In the genomic region with DNA sequence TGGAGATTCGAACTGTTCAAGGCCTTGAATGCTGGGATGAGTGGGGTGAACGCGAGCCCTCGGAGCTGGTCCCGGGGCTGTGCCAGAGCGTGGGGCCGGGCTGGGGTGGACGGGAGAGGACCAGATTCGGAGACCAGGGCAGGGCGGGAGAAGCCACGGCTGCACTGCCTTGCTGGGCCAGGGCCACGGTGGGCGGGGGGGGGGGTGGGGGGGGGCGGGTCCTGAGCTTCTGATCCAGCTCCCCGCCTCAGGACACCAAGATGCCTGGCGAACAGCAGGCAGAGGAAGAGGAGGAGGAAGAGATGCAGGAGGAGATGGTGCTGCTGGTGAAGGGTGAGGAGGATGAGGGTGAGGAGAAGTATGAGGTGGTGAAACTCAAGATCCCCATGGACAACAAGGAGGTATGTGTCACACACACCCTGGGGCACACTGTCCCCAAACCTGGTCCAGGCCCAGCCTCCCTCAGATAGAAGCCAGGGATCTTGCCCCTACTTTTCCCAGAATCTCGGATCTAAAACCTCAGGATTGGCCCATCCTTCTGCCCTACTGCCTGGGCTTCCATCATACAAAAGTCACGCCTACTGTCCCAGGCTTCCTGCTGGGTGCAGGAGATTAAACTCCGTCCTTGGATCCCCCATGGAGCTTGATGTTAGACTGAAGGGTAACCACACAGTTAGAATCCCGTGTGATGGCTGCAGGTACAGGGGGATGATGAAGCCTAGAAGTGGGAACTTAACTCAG, we compare ENCODE assay signal across 8 cellular contexts. TPM values are rescaled to one million over a fixed set of nuclear protein-coding genes. Genes with fewer than 3 reads are reported as not detected.
A peak's percentile ranks its signal among the peaks of the same experiment; 100 is the strongest.
DNase-seq lines count a peak whose midpoint lies in the region; ATAC-seq, FAIRE-seq and TF ChIP-seq lines count a peak whose summit lies in the region.

No MANE protein-coding gene starts in this region.

- H2BK120ac ChIP-seq in neuronal stem cell (ENCODE audit: low read depth, low read length), result no peak overlapping the region

- H4K8ac ChIP-seq in neuronal stem cell (ENCODE audit: low read depth, low read length), result peak overlapping the region; percentile 1

- peak overlapping the region; percentile 89 for H2BK5ac ChIP-seq in neuronal stem cell (ENCODE audit: low read length)

- peak overlapping the region; percentile 93 for H3K23ac ChIP-seq in neuronal stem cell (ENCODE audit: low read depth, low read length, poor library complexity)

- DNase-seq in NCI-H526 treated with DMSO at 0.1 percent for 48 hours (lab: John Stamatoyannopoulos, UW) (peak; percentile 33), NCI-H526 (lab: John Stamatoyannopoulos, UW) (no peak), RWPE2 (ENCODE audit: low spot score) (no peak), neuronal stem cell (ENCODE audit: low spot score) (no peak), GM19239 (ENCODE audit: insufficient read length, low spot score) (no peak), COLO829 (ENCODE audit: low spot score) (no peak)

- H3K36me3 ChIP-seq in RWPE2 (ENCODE audit: low read depth), result peaks cover 26% of the 10 kb centered on the region
- H3K36me3 ChIP-seq in neuronal stem cell (replicated peaks in 1 of 2; ENCODE audit: control insufficient read depth in 2 of 2, insufficient read depth in 2 of 2, low read length in 2 of 2), result peaks cover 14 to 37% of the 10 kb centered on the region in 2 donors

- peak overlapping the region; percentile 41 for H3K27ac ChIP-seq in RWPE2 (ENCODE audit: poor library complexity, severe bottlenecking)
- peak overlapping the region; percentile 52 for H3K27ac ChIP-seq in neuronal stem cell (replicated peaks; ENCODE audit: low read length)

- peak; percentile 9; the same call in 1 of the 3 replicates for ATAC-seq in RWPE2 (ENCODE audit: low read depth)
- ATAC-seq in esophagus mucosa, result peak; percentile 8
- ATAC-seq in HG03025 (IDR thresholded peaks at IDR 0.05; ENCODE audit: low FRiP score, unreplicated experiment), result no peak

- peak overlapping the region; percentile 98 for H3K18ac ChIP-seq in neuronal stem cell (ENCODE audit: low read length)

- H3K9me3 ChIP-seq in RWPE2 (ENCODE audit: severe bottlenecking), result no peaks in the 10 kb centered on the region
- no peaks in the 10 kb centered on the region for H3K9me3 ChIP-seq in neuronal stem cell (replicated peaks in 1 of 2; ENCODE audit: control insufficient read depth in 2 of 2, insufficient read depth in 1 of 2, low read depth in 1 of 2, low read length in 2 of 2)

- H3K4ac ChIP-seq in neuronal stem cell (ENCODE audit: low read length), result peak overlapping the region; percentile 48

- H3K4me3 ChIP-seq in RWPE2 (ENCODE audit: severe bottlenecking), result peak overlapping the region; percentile 62
- H3K4me3 ChIP-seq in neuronal stem cell (ENCODE audit: low read length in 2 of 2), result peak overlapping the region; percentile 88 to 95

- H3K4me1 ChIP-seq in RWPE2 (ENCODE audit: insufficient read depth, poor library complexity, severe bottlenecking) (no peaks in the 10 kb centered on the region), neuronal stem cell (ENCODE audit: control insufficient read depth in 2 of 2, insufficient read depth in 1 of 2, low read depth in 1 of 2, low read length in 2 of 2) (peaks cover 9 to 15% of the 10 kb centered on the region in 2 donors)

- H2BK15ac ChIP-seq in neuronal stem cell (ENCODE audit: low read length), result peak overlapping the region; percentile 82

- FAIRE-seq in GM19239 (lab: Jason Lieb, UNC), result no peak

- H2AFZ ChIP-seq in neuronal stem cell (ENCODE audit: low read length), result peak overlapping the region; percentile 95

- H3K4me2 ChIP-seq in neuronal stem cell (ENCODE audit: insufficient read depth, low read length, poor library complexity, severe bottlenecking), result peak overlapping the region; percentile 68

- H3K14ac ChIP-seq in neuronal stem cell (ENCODE audit: low read length), result peak overlapping the region; percentile 76

- H2AK5ac ChIP-seq in neuronal stem cell (ENCODE audit: low read depth, low read length), result peak overlapping the region; percentile 80

- H4K91ac ChIP-seq in neuronal stem cell (ENCODE audit: low read depth, low read length, poor library complexity), result no peak overlapping the region

- H2BK12ac ChIP-seq in neuronal stem cell (ENCODE audit: low read length), result no peak overlapping the region

- TF ChIP-seq CTCF in RWPE2 (IDR thresholded peaks at IDR 0.05; ENCODE audit: poor library complexity, severe bottlenecking), result no peak

- peak overlapping the region; percentile 95 for H3K9ac ChIP-seq in neuronal stem cell (ENCODE audit: low read depth, low read length, poor library complexity)

- no CpG with 5 or more reads among the region's 20 CpGs for WGBS in neuronal stem cell (ENCODE audit: extremely low coverage in 2 of 2, insufficient read length in 2 of 2, insufficient replicate concordance in 1 of 2), 2 donors

- H3K79me1 ChIP-seq in neuronal stem cell (ENCODE audit: low read depth, low read length), result peaks cover 4% of the 10 kb centered on the region

- H3K27me3 ChIP-seq in RWPE2 (ENCODE audit: insufficient read depth, poor library complexity, severe bottlenecking) (no peaks in the 10 kb centered on the region), neuronal stem cell (ENCODE audit: control insufficient read depth in 3 of 3, insufficient read depth in 3 of 3, low read depth in 1 of 3, low read length in 3 of 3) (peaks cover 0 to 2% (median 0%) of the 10 kb centered on the region in 3 experiments)

RNA-seq across cellular contexts. Expression of gene ZNF771, which starts 0.6 kb away (rescaled TPM):
- total RNA-seq in esophagus mucosa, result 3.2 TPM
- 7.5 TPM for polyA plus RNA-seq in neuronal stem cell (2013, experiment 1 of 2)
- polyA plus RNA-seq in neuronal stem cell (2013, experiment 2 of 2), result 7.0 TPM

RNA-seq across cellular contexts. Expression of gene ZNF48, which starts 12.7 kb away (rescaled TPM):
- total RNA-seq in esophagus mucosa, result 2.6 TPM
- 22.2 TPM for polyA plus RNA-seq in neuronal stem cell (2013, experiment 1 of 2)
- polyA plus RNA-seq in neuronal stem cell (2013, experiment 2 of 2), result 21.3 TPM

RNA-seq across cellular contexts. Expression of gene DCTPP1, which starts 21.9 kb away (rescaled TPM):
- total RNA-seq in esophagus mucosa, result 49.0 TPM
- 46.0 TPM for polyA plus RNA-seq in neuronal stem cell (2013, experiment 1 of 2)
- 43.9 TPM for polyA plus RNA-seq in neuronal stem cell (2013, experiment 2 of 2)

RNA-seq across cellular contexts. Expression of gene SEPTIN1, which starts 25.6 kb away (rescaled TPM):
- 2.4 TPM for total RNA-seq in esophagus mucosa
- 3.9 TPM for polyA plus RNA-seq in neuronal stem cell (2013, experiment 1 of 2)
- polyA plus RNA-seq in neuronal stem cell (2013, experiment 2 of 2), result 3.4 TPM

RNA-seq across cellular contexts. Expression of gene MYL11, which starts 33.4 kb away (rescaled TPM):
- 2.2 TPM for total RNA-seq in esophagus mucosa
- 4.7 TPM for polyA plus RNA-seq in neuronal stem cell (2013, experiment 1 of 2)
- 4.6 TPM for polyA plus RNA-seq in neuronal stem cell (2013, experiment 2 of 2)
